8 cellular contexts compared by ENCODE assay signal in genomic region chr20:5065489-5066383, GRCh38. TPM values are rescaled to one million over a fixed set of nuclear protein-coding genes. Genes with fewer than 3 reads are reported as not detected.
DNase-seq lines count a peak whose midpoint lies in the region; ATAC-seq and TF ChIP-seq lines count a peak whose summit lies in the region.

No MANE protein-coding gene starts in this region.

- H3K27me3 ChIP-seq in AG04450 (ENCODE audit: control insufficient read depth, insufficient read depth, low read length) (no peaks in the 10 kb centered on the region), body of pancreas (no peaks in the 10 kb centered on the region), hepatocyte (no peaks in the 10 kb centered on the region)
- no peaks in the 10 kb centered on the region for H3K27me3 ChIP-seq in CD8-positive, alpha-beta T cell (ENCODE audit: insufficient read depth, low read length)

- no peaks in the 10 kb centered on the region for H3K27me3 Mint-ChIP-seq in CD8-positive, alpha-beta T cell (ENCODE audit: low read depth)

- H3K79me2 ChIP-seq in hepatocyte, result no peaks in the 10 kb centered on the region

- no peaks in the 10 kb centered on the region for H3K9me2 ChIP-seq in hepatocyte (replicated peaks; ENCODE audit: insufficient read depth)

- H3K9me3 Mint-ChIP-seq in CD8-positive, alpha-beta T cell, result no peaks in the 10 kb centered on the region

- POLR2A ChIA-PET in AG04450 (lab: Yijun Ruan, JAX), result interaction anchor here (1.0 to 1.1 kb wide), 2 partner anchors 9 to 15 kb away, joined by 3 to 4 read pairs; no protein-coding TSS in a partner anchor
- POLR2A ChIA-PET in CD8-positive, alpha-beta T cell (lab: Charles Lee), result interaction anchor here (1.2 kb wide), 1 partner anchor 35 kb away, joined by 3 read pairs; no protein-coding TSS in a partner anchor

- CTCF ChIA-PET in AG04450 (lab: Charles Lee), result interaction anchor here (1.4 to 2.1 kb wide), 2 partner anchors 9 to 35 kb away, joined by 4 to 6 read pairs; no protein-coding TSS in a partner anchor
- CTCF ChIA-PET in CD8-positive, alpha-beta T cell (lab: Charles Lee), result interaction anchor here (1.6 kb wide), 1 partner anchor 35 kb away, joined by 9 read pairs; no protein-coding TSS in a partner anchor

- H3K4me3 Mint-ChIP-seq in CD8-positive, alpha-beta T cell, result no peak overlapping the region

- no peak for TF ChIP-seq CTCF in AG04450 (IDR thresholded peaks at IDR 0.05; ENCODE audit: low read depth, low read length)
- TF ChIP-seq CTCF in body of pancreas (IDR thresholded peaks at IDR 0.05), result no peak
- no peak for TF ChIP-seq CTCF in hepatocyte (IDR thresholded peaks at IDR 0.05; ENCODE audit: poor library complexity)
- no peak for TF ChIP-seq CTCF in CD8-positive, alpha-beta T cell (IDR thresholded peaks at IDR 0.05)

- WGBS in body of pancreas, 2 donors, result 69 to 87% methylated on average over 3 to 15 of the region's 15 CpGs
- 90% methylated on average over 15 of the region's 15 CpGs for WGBS in hepatocyte (ENCODE audit: low lambda C conversion rate, missing lambda C conversion rate)

- DNase-seq in AG04450 (ENCODE audit: low read depth, low spot score) (peak; percentile 91), HUDEP-2 (lab: John Stamatoyannopoulos, UW; ENCODE audit: unreplicated experiment in 76 of 76) (peak in 71 of 76 experiments; percentile 26 to 90 (median 69)), body of pancreas (peak; percentile 74 to 96 (median 86)), left lobe of liver (ENCODE audit: low spot score) (peak; percentile 55), hepatocyte (ENCODE audit: low spot score) (no peak), NCI-H2029 (lab: John Stamatoyannopoulos, UW) (no peak)
- DNase-seq in stimulated activated CD4-positive, alpha-beta T cell treated with anti-CD3 and anti-CD28 coated beads, Interleukin-4, amount 100 ng/mL, for 4 hours, result no peak
- DNase-seq in CD8-positive, alpha-beta T cell, result no peak

- H3K36me3 ChIP-seq in body of pancreas (replicated peaks in 1 of 2; ENCODE audit: insufficient read depth in 1 of 2, low read depth in 2 of 2) (no peaks in the 10 kb centered on the region), hepatocyte (replicated peaks; ENCODE audit: insufficient read depth, low read depth) (no peaks in the 10 kb centered on the region)
- no peaks in the 10 kb centered on the region for H3K36me3 ChIP-seq in CD8-positive, alpha-beta T cell (ENCODE audit: insufficient read depth, low read length)

- no peaks in the 10 kb centered on the region for H4K20me1 ChIP-seq in hepatocyte (ENCODE audit: insufficient read depth, poor library complexity, severe bottlenecking)

- H3K27ac ChIP-seq in AG04450 (ENCODE audit: low read depth, low read length) (peak overlapping the region; percentile 98), body of pancreas (peak overlapping the region in 3 of 4 donors; percentile 2 to 67 (median 64)), hepatocyte (no peak overlapping the region)
- H3K27ac ChIP-seq in CD8-positive, alpha-beta T cell (ENCODE audit: low read depth, low read length), result no peak overlapping the region

- no peaks in the 10 kb centered on the region for H3K36me3 Mint-ChIP-seq in CD8-positive, alpha-beta T cell

- H3K4me1 ChIP-seq in body of pancreas, result peaks cover 8% of the 10 kb centered on the region
- H3K4me1 ChIP-seq in hepatocyte (ENCODE audit: insufficient read depth), result no peaks in the 10 kb centered on the region
- no peaks in the 10 kb centered on the region for H3K4me1 ChIP-seq in CD8-positive, alpha-beta T cell (ENCODE audit: insufficient read depth, low read length)

- H3K27ac Mint-ChIP-seq in CD8-positive, alpha-beta T cell, result no peak overlapping the region

- no peak overlapping the region for H3K4me2 ChIP-seq in hepatocyte

- H3K4me3 ChIP-seq in AG04450 (ENCODE audit: low read depth, low read length) (no peak overlapping the region), body of pancreas (no peak overlapping the region), hepatocyte (no peak overlapping the region)
- H3K4me3 ChIP-seq in CD8-positive, alpha-beta T cell (ENCODE audit: low read depth, low read length), result no peak overlapping the region

- ATAC-seq in body of pancreas, result peak; percentile 99
- ATAC-seq in left lobe of liver, result peak; percentile 45
- ATAC-seq in CD8-positive, alpha-beta T cell, result no peak

- no peak for TF ChIP-seq POLR2A in body of pancreas (IDR thresholded peaks at IDR 0.05)

- H3K4me1 Mint-ChIP-seq in CD8-positive, alpha-beta T cell (ENCODE audit: low read depth), result no peaks in the 10 kb centered on the region

- intact Hi-C loops in body of pancreas (cut with DNase I), result no loop called here
- intact Hi-C loops in CD8-positive, alpha-beta T cell (cut with DNase I, micrococcal nuclease), result no loop called here

- H3K9me3 ChIP-seq in AG04450 (ENCODE audit: control insufficient read depth, insufficient read depth, low read length), result no peaks in the 10 kb centered on the region
- H3K9me3 ChIP-seq in body of pancreas, result no peaks in the 10 kb centered on the region
- H3K9me3 ChIP-seq in hepatocyte (ENCODE audit: low read depth), result no peaks in the 10 kb centered on the region
- H3K9me3 ChIP-seq in CD8-positive, alpha-beta T cell (ENCODE audit: low read length), result no peaks in the 10 kb centered on the region

- H2AFZ ChIP-seq in hepatocyte, result no peak overlapping the region

RNA-seq across cellular contexts. Expression of gene TMEM230, which starts 47.1 kb away (rescaled TPM):
- 181 and 209 TPM in 2 replicates for polyA plus RNA-seq in AG04450 (2011; rRNA removed)
- 52.5 and 62.7 TPM in 2 replicates for polyA minus RNA-seq in AG04450 (2011; rRNA and poly(A)+ RNA removed)
- total RNA-seq in body of pancreas, result 10 to 100 TPM; 24.7 to 48.0 TPM
- total RNA-seq in left lobe of liver, result 70.8 TPM
- total RNA-seq in hepatocyte, result 116 and 117 TPM in 2 replicates
- polyA plus RNA-seq in hepatocyte, result 130 and 136 TPM in 2 replicates
- 10 to 100 TPM; 20.7 to 23.5 TPM for total RNA-seq in CD8-positive, alpha-beta T cell

RNA-seq across cellular contexts. Expression of gene PCNA, which starts 54.0 kb away (rescaled TPM):
- polyA plus RNA-seq in AG04450 (2011; rRNA removed), result 118 and 134 TPM in 2 replicates
- polyA minus RNA-seq in AG04450 (2011; rRNA and poly(A)+ RNA removed), result 90.3 and 96.8 TPM in 2 replicates
- total RNA-seq in body of pancreas, result 10 to 100 TPM; 22.8 to 32.0 TPM
- total RNA-seq in left lobe of liver, result 18.5 TPM
- 83.3 and 85.6 TPM in 2 replicates for total RNA-seq in hepatocyte
- 38.0 and 47.2 TPM in 2 replicates for polyA plus RNA-seq in hepatocyte
- total RNA-seq in CD8-positive, alpha-beta T cell, result 10 to 100 TPM; 40.2 to 40.6 TPM

Comparison
In these comparisons a context has a peak if more than half of its experiments do, and no peak if none do; other contexts are left out.
1. DNase-seq: peak in AG04450 (single experiment), HUDEP-2 (71 of 76), body of pancreas (4 of 4) and left lobe of liver (single experiment); none in hepatocyte (single experiment), stimulated activated CD4-positive, alpha-beta T cell treated with anti-CD3 and anti-CD28 coated beads, Interleukin-4, amount 100 ng/mL, for 4 hours (0 of 2), CD8-positive, alpha-beta T cell (0 of 7) and NCI-H2029 (single experiment).
2. H3K27ac ChIP-seq: peak in AG04450 (single experiment) and body of pancreas (3 of 4); none in hepatocyte (single experiment) and CD8-positive, alpha-beta T cell (single experiment).